ENCODE assay signal across 1 cellular context in the genomic region with DNA sequence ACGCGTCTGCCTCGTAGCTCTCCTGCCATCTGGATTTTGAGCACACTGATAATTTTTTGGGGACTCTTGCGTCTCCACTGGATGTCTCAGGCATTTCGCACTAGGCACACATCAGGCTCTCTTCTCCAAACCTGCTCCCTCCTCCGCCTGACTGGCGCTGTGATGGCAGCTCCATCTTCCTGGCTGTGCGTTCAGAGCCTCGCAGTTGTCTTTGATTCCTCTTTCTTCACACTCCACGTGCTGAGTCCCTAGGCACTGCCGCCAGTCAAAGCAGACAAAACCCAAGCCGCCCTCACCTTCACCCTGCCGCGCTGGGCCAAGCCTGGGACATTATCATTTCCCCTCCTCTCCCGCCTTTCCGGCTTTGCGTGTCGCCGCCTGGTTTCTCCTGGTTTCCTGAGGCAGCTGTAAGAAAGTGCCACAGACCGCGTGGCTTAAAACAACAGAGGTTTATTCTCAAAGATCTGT.
TF ChIP-seq lines count a peak whose summit lies in the region.

No MANE protein-coding gene starts in this region.

TF ChIP-seq in GM12878, 131 proteins besides CTCF, POLR2A, EP300 and RAD21 (continued from another document):
- TF ChIP-seq DPF2 (IDR thresholded peaks at IDR 0.05) (no peak), ETV6 (conservative IDR thresholded peaks at IDR 0.05 in 1 of 2, IDR thresholded peaks at IDR 0.05 in 1 of 2; ENCODE audit: borderline replicate concordance in 1 of 2, low read depth in 1 of 2) (no peak), PBX3 (IDR thresholded peaks at IDR 0.05; ENCODE audit: insufficient replicate concordance, low read depth, low read length) (no peak), EED (IDR thresholded peaks at IDR 0.05; ENCODE audit: low read depth) (0 out of 2 replicates have a peak, but pooled peaks have one; percentile 17), RBBP5 (conservative IDR thresholded peaks at IDR 0.05) (no peak), ESRRA (IDR thresholded peaks at IDR 0.05; ENCODE audit: low read length) (no peak), ZNF24 (IDR thresholded peaks at IDR 0.05) (no peak), IKZF1 (conservative IDR thresholded peaks at IDR 0.05) (no peak), GABPA (IDR thresholded peaks at IDR 0.05; ENCODE audit: low read depth) (no peak), YY1 (IDR thresholded peaks at IDR 0.05; ENCODE audit: low read depth, low read length) (peak; percentile 9; the same call in 1 of the 2 replicates), PRDM15 (CRISPR knock-in tag; IDR thresholded peaks at IDR 0.05) (no peak), SKIL (IDR thresholded peaks at IDR 0.05; ENCODE audit: low read depth, poor library complexity, severe bottlenecking) (no peak), RUNX3 (IDR thresholded peaks at IDR 0.05; ENCODE audit: low read length) (no peak; the same call in 1 of the 2 replicates), CUX1 (IDR thresholded peaks at IDR 0.05; ENCODE audit: insufficient replicate concordance, low read depth, low read length) (no peak), ATF7 (IDR thresholded peaks at IDR 0.05; ENCODE audit: low read depth) (no peak), CREM (IDR thresholded peaks at IDR 0.05; ENCODE audit: low read depth) (no peak), NRF1 (conservative IDR thresholded peaks at IDR 0.05; ENCODE audit: low read depth, low read length) (no peak), WRNIP1 (IDR thresholded peaks at IDR 0.05; ENCODE audit: borderline replicate concordance, low read depth, low read length) (no peak), MXI1 (IDR thresholded peaks at IDR 0.05; ENCODE audit: low read depth, low read length) (peak; percentile 73), TARDBP (IDR thresholded peaks at IDR 0.05; ENCODE audit: borderline replicate concordance) (no peak), NFIC (IDR thresholded peaks at IDR 0.05; ENCODE audit: low read depth, low read length) (no peak), BHLHE40 (IDR thresholded peaks at IDR 0.05; ENCODE audit: borderline replicate concordance in 1 of 2, low read depth in 2 of 2, low read length in 1 of 2) (peak in 1 of 2 experiments; percentile 43; a peak in 1 of 4 replicates), KDM1A (IDR thresholded peaks at IDR 0.05; ENCODE audit: borderline replicate concordance) (no peak), SMAD1 (IDR thresholded peaks at IDR 0.05; ENCODE audit: low read depth, partially characterized antibody) (no peak), ZNF207 (IDR thresholded peaks at IDR 0.05; ENCODE audit: borderline replicate concordance) (no peak), ELK1 (IDR thresholded peaks at IDR 0.05; ENCODE audit: low read depth, low read length) (no peak), SMARCA5 (IDR thresholded peaks at IDR 0.05) (no peak), PKNOX1 (IDR thresholded peaks at IDR 0.05) (peak; percentile 25; the same call in 1 of the 2 replicates), ZBTB4 (CRISPR knock-in tag; IDR thresholded peaks at IDR 0.05) (no peak), FOS (IDR thresholded peaks at IDR 0.05; ENCODE audit: borderline replicate concordance, extremely low read depth, insufficient read length) (no peak), HDGF (IDR thresholded peaks at IDR 0.05) (no peak), E2F4 (IDR thresholded peaks at IDR 0.05; ENCODE audit: low read depth, low read length) (no peak), NR2F1 (conservative IDR thresholded peaks at IDR 0.05) (no peak), ZZZ3 (IDR thresholded peaks at IDR 0.05; ENCODE audit: control insufficient read depth, insufficient read length, low read depth) (no peak), SUPT20H (IDR thresholded peaks at IDR 0.05; ENCODE audit: borderline replicate concordance, control insufficient read depth, low read depth, low read length) (no peak)
- TF ChIP-seq, protein P1, sequence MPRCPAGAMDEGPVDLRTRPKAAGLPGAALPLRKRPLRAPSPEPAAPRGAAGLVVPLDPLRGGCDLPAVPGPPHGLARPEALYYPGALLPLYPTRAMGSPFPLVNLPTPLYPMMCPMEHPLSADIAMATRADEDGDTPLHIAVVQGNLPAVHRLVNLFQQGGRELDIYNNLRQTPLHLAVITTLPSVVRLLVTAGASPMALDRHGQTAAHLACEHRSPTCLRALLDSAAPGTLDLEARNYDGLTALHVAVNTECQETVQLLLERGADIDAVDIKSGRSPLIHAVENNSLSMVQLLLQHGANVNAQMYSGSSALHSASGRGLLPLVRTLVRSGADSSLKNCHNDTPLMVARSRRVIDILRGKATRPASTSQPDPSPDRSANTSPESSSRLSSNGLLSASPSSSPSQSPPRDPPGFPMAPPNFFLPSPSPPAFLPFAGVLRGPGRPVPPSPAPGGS (IDR thresholded peaks at IDR 0.05; ENCODE audit: borderline replicate concordance, insufficient read depth, low read depth, low read length, poor library complexity, severe bottlenecking), result no peak
